Comparison of ENCODE assay signal across 13 cellular contexts in the genomic region with DNA sequence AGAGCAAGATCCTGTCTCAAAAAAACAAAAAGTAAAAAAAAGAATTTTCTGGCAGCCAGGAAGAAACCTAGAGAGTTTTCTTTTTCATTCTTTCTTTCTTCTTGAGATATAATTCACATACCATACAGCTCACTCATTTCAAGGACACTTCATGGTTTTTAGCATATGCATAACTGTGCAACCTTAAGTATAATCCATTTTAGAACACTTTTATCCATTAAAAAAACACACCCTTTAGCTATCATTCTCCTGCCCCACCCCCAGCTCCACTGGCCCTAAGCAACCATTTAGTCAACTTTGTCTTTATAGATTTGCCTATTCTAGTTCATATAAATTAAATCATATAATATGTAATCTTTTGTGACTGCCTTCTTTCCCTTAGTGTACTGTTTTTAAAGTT.
"Had no signal": no experiment of that assay in that cellular context is flagged by ENCODE, and none has a peak within 500 bp of the region (broad histone marks: within the 10 kb centered on the region; RNA-seq: fewer than 3 reads in every experiment).

No MANE protein-coding gene starts in this region.

- H3K27me3 ChIP-seq: gastrocnemius medialis, left lung, upper lobe of left lung had no signal

- H3K27ac Mint-ChIP-seq: activated naive CD4-positive, alpha-beta T cell treated with anti-CD3 and anti-CD28 coated beads, Interleukin-2, amount 10 ng/mL, durations not matched to agents 7 days and 5 days; activated T-helper 2 cell treated with anti-CD3 and anti-CD28 coated beads, Interferon-gamma antibody, Interleukin-2, Interleukin-4, amounts not matched to agents 10 μg/mL and 5 μg/mL and 100 μg/mL, durations not matched to agents 14 hours and 24 hours and 36 hours; memory B cell; nephron; WTC11 had no signal

- H3K4me3 Mint-ChIP-seq: activated naive CD4-positive, alpha-beta T cell treated with anti-CD3 and anti-CD28 coated beads, Interleukin-2, amount 10 ng/mL, durations not matched to agents 7 days and 5 days; memory B cell; nephron; WTC11 had no signal

- H3K36me3 ChIP-seq: gastrocnemius medialis, left lung, upper lobe of left lung had no signal

- H3K4me3 ChIP-seq: gastrocnemius medialis, left lung, upper lobe of left lung had no signal

- H3K4me1 ChIP-seq: gastrocnemius medialis, left lung, upper lobe of left lung had no signal

- H3K27ac ChIP-seq: gastrocnemius medialis, left lung, upper lobe of left lung had no signal

- H3K27me3 Mint-ChIP-seq: activated naive CD4-positive, alpha-beta T cell treated with anti-CD3 and anti-CD28 coated beads, Interleukin-2, amount 10 ng/mL, durations not matched to agents 7 days and 5 days had no signal

- H3K36me3 Mint-ChIP-seq: activated naive CD4-positive, alpha-beta T cell treated with anti-CD3 and anti-CD28 coated beads, Interleukin-2, amount 10 ng/mL, durations not matched to agents 7 days and 5 days had no signal

- H3K4me1 Mint-ChIP-seq: activated naive CD4-positive, alpha-beta T cell treated with anti-CD3 and anti-CD28 coated beads, Interleukin-2, amount 10 ng/mL, durations not matched to agents 7 days and 5 days; nephron; WTC11 had no signal

- ATAC-seq: gastrocnemius medialis, left lung, sciatic nerve, WTC11 had no signal

- H3K9me3 ChIP-seq: gastrocnemius medialis, upper lobe of left lung had no signal

- DNase-seq: activated naive CD4-positive, alpha-beta T cell treated with anti-CD3 and anti-CD28 coated beads, Interleukin-2, amount 10 ng/mL, durations not matched to agents 7 days and 5 days; amygdala; gastrocnemius medialis; left lung; occipital lobe; stimulated activated CD4-positive, alpha-beta T cell treated with anti-CD3 and anti-CD28 coated beads, Interleukin-2, amount 100 ng/mL, for 48 hours; stimulated activated naive CD4-positive, alpha-beta T cell treated with Interleukin-2 at 50 U/mL for 16 hours; upper lobe of left lung had no signal

- H3K9me3 Mint-ChIP-seq: activated naive CD4-positive, alpha-beta T cell treated with anti-CD3 and anti-CD28 coated beads, Interleukin-2, amount 10 ng/mL, durations not matched to agents 7 days and 5 days had no signal
